Comparison of ENCODE assay signal across 13 cellular contexts in genomic region chr2:72982781-72983499, GRCh38.
A peak's percentile ranks its signal among the peaks of the same experiment; 100 is the strongest.
DNase-seq lines count a peak whose midpoint lies in the region; ATAC-seq, FAIRE-seq and TF ChIP-seq lines count a peak whose summit lies in the region.
"Had no signal": no experiment of that assay in that cellular context is flagged by ENCODE, and none has a peak within 500 bp of the region (broad histone marks: within the 10 kb centered on the region; RNA-seq: fewer than 3 reads in every experiment).

No MANE protein-coding gene starts in this region.

- H3K27ac Mint-ChIP-seq in activated CD4-positive, alpha-beta memory T cell treated with anti-CD3 and anti-CD28 coated beads for 36 hours: no peak overlapping the region

- H3K18ac ChIP-seq in neuronal stem cell (ENCODE audit: low read length): peak overlapping the region; percentile 69

- DNase-seq in right atrium auricular region (ENCODE audit: low spot score) (no peak), Right ventricle myocardium inferior (ENCODE audit: missing footprints) (no peak), endothelial cell of umbilical vein (ENCODE audit: low read depth, low spot score) (no peak), neuronal stem cell (ENCODE audit: low spot score) (no peak), stomach (no peak), NCI-H2107 treated with DMSO at 0.1 percent for 48 hours (lab: John Stamatoyannopoulos, UW; ENCODE audit: unreplicated experiment) (no peak)
- no peak for DNase-seq in activated T-cell treated with anti-CD3 and anti-CD28 coated beads, Interleukin-2, amount 50 U/mL, for 4 hours
- DNase-seq in activated CD4-positive, alpha-beta memory T cell treated with anti-CD3 and anti-CD28 coated beads for 36 hours: no peak
- DNase-seq: AML-193, NCI-H524 treated with DMSO at 0.1 percent for 48 hours had no signal

- TF ChIP-seq CTCF in right atrium auricular region (IDR thresholded peaks at IDR 0.05): no peak
- TF ChIP-seq CTCF in endothelial cell of umbilical vein (IDR thresholded peaks at IDR 0.05; ENCODE audit: extremely low read depth in 1 of 2, insufficient read depth in 1 of 2, low read depth in 1 of 2, low read length in 2 of 2): no peak
- TF ChIP-seq CTCF in stomach (IDR thresholded peaks at IDR 0.05): no peak

- no peak overlapping the region for H4K8ac ChIP-seq in neuronal stem cell (ENCODE audit: low read depth, low read length)

- CTCF ChIA-PET in endothelial cell of umbilical vein (lab: Charles Lee): interaction anchor here (1.2 to 2.3 kb wide), 5 partner anchors 9 to 229 kb away, joined by 4 to 13 read pairs (median 9); no protein-coding TSS in a partner anchor
- CTCF ChIA-PET in activated CD4-positive, alpha-beta memory T cell treated with anti-CD3 and anti-CD28 coated beads for 36 hours (lab: Charles Lee): interaction anchor here (1.1 to 1.5 kb wide), 2 partner anchors 9 to 11 kb away, joined by 5 to 7 read pairs; no protein-coding TSS in a partner anchor

- peak overlapping the region; percentile 82 for H2AK5ac ChIP-seq in neuronal stem cell (ENCODE audit: low read depth, low read length)

- no peaks in the 10 kb centered on the region for H4K20me1 ChIP-seq in endothelial cell of umbilical vein (replicated peaks; ENCODE audit: control insufficient read depth, extremely low read depth, insufficient read depth, low read length)

- no peaks in the 10 kb centered on the region for H3K27me3 Mint-ChIP-seq in activated T-cell treated with anti-CD3 and anti-CD28 coated beads, Interleukin-2, amount 50 U/mL, for 4 hours (ENCODE audit: low read depth)
- H3K27me3 Mint-ChIP-seq in activated CD4-positive, alpha-beta memory T cell treated with anti-CD3 and anti-CD28 coated beads for 36 hours: no peaks in the 10 kb centered on the region

- H4K91ac ChIP-seq in neuronal stem cell (ENCODE audit: low read depth, low read length, poor library complexity): peak overlapping the region; percentile 66

- peak overlapping the region; percentile 58 for H2BK5ac ChIP-seq in neuronal stem cell (ENCODE audit: low read length)

- peak overlapping the region; percentile 26 for H3K23ac ChIP-seq in neuronal stem cell (ENCODE audit: low read depth, low read length, poor library complexity)

- H3K4me1 ChIP-seq in right atrium auricular region (peaks cover 0 to 49% of the 10 kb centered on the region in 2 donors), endothelial cell of umbilical vein (ENCODE audit: control insufficient read depth, extremely low read depth, insufficient read depth, low read length) (peaks cover 5% of the 10 kb centered on the region), neuronal stem cell (ENCODE audit: control insufficient read depth in 2 of 2, insufficient read depth in 1 of 2, low read depth in 1 of 2, low read length in 2 of 2) (peaks cover 0 to 10% of the 10 kb centered on the region in 2 donors), stomach (peaks cover 20 to 43% (median 38%) of the 10 kb centered on the region in 4 donors)

- TF ChIP-seq POLR2A in endothelial cell of umbilical vein (IDR thresholded peaks at IDR 0.05; ENCODE audit: low read depth, low read length) (no peak), stomach (IDR thresholded peaks at IDR 0.05) (no peak)

- H3K4me1 Mint-ChIP-seq in activated T-cell treated with anti-CD3 and anti-CD28 coated beads, Interleukin-2, amount 50 U/mL, for 4 hours (ENCODE audit: low read depth): no peaks in the 10 kb centered on the region
- H3K4me1 Mint-ChIP-seq in activated CD4-positive, alpha-beta memory T cell treated with anti-CD3 and anti-CD28 coated beads for 36 hours (ENCODE audit: low read depth): no peaks in the 10 kb centered on the region

- no peaks in the 10 kb centered on the region for H3K36me3 Mint-ChIP-seq in activated T-cell treated with anti-CD3 and anti-CD28 coated beads, Interleukin-2, amount 50 U/mL, for 4 hours (ENCODE audit: insufficient read depth)
- no peaks in the 10 kb centered on the region for H3K36me3 Mint-ChIP-seq in activated CD4-positive, alpha-beta memory T cell treated with anti-CD3 and anti-CD28 coated beads for 36 hours

- peak overlapping the region; percentile 15 for H3K14ac ChIP-seq in neuronal stem cell (ENCODE audit: low read length)

- H3K4me3 Mint-ChIP-seq in activated T-cell treated with anti-CD3 and anti-CD28 coated beads, Interleukin-2, amount 50 U/mL, for 4 hours: no peak overlapping the region
- no peak overlapping the region for H3K4me3 Mint-ChIP-seq in activated CD4-positive, alpha-beta memory T cell treated with anti-CD3 and anti-CD28 coated beads for 36 hours

- TF ChIP-seq EP300 in stomach (IDR thresholded peaks at IDR 0.05): no peak

- no CpG with 5 or more reads among the region's 11 CpGs for WGBS in neuronal stem cell (ENCODE audit: extremely low coverage in 2 of 2, insufficient read length in 2 of 2, insufficient replicate concordance in 1 of 2), 2 donors
- 80 to 88% (median 83%) methylated on average over 11 of the region's 11 CpGs for WGBS in stomach, 5 donors

- BruUV-seq in endothelial cell of umbilical vein (replicated peaks; lab: Mats Ljungman, UMichigan): no TSS peak

- no peak overlapping the region for H2AFZ ChIP-seq in endothelial cell of umbilical vein (ENCODE audit: low read depth, low read length)
- no peak overlapping the region for H2AFZ ChIP-seq in neuronal stem cell (ENCODE audit: low read length)

- no peak overlapping the region for H3K4me3 ChIP-seq in right atrium auricular region
- H3K4me3 ChIP-seq in endothelial cell of umbilical vein (replicated peaks in 1 of 3; ENCODE audit: insufficient read depth in 1 of 3, low read depth in 1 of 3, low read length in 3 of 3): no peak overlapping the region
- no peak overlapping the region for H3K4me3 ChIP-seq in neuronal stem cell (ENCODE audit: low read length in 2 of 2)
- H3K4me3 ChIP-seq in stomach: no peak overlapping the region
- H3K4me3 ChIP-seq: MG63 had no signal

- H3K36me3 ChIP-seq in right atrium auricular region (no peaks in the 10 kb centered on the region), endothelial cell of umbilical vein (ENCODE audit: control insufficient read depth in 2 of 2, extremely low read depth in 1 of 2, insufficient read depth in 2 of 2, low read length in 2 of 2) (peaks cover 0 to 2% of the 10 kb centered on the region in 2 experiments), neuronal stem cell (replicated peaks in 1 of 2; ENCODE audit: control insufficient read depth in 2 of 2, insufficient read depth in 2 of 2, low read length in 2 of 2) (peaks cover 0 to 3% of the 10 kb centered on the region in 2 donors), stomach (peaks cover 4 to 23% (median 10%) of the 10 kb centered on the region in 4 donors)
- H3K36me3 ChIP-seq: MG63 had no signal

- dilution Hi-C loops in endothelial cell of umbilical vein (cut with MboI; ENCODE audit: extremely low pct_ligation_motif_present, low sequenced_read_pairs): no loop called here

- H3K27me3 ChIP-seq in right atrium auricular region: no peaks in the 10 kb centered on the region
- H3K27me3 ChIP-seq in endothelial cell of umbilical vein (ENCODE audit: control insufficient read depth in 2 of 2, insufficient read depth in 2 of 2, low read length in 2 of 2): no peaks in the 10 kb centered on the region
- no peaks in the 10 kb centered on the region for H3K27me3 ChIP-seq in neuronal stem cell (ENCODE audit: control insufficient read depth in 3 of 3, insufficient read depth in 3 of 3, low read depth in 1 of 3, low read length in 3 of 3)
- no peaks in the 10 kb centered on the region for H3K27me3 ChIP-seq in stomach
- H3K27me3 ChIP-seq: MG63 had no signal

- intact Hi-C loops in Right ventricle myocardium inferior (cut with DNase I) (loop anchor here (5.0 kb wide), 1 partner anchor 89 kb away; the partner anchor contains the start of gene SFXN5), endothelial cell of umbilical vein (cut with micrococcal nuclease) (no loop called here), stomach (cut with DNase I; ENCODE audit: low total_unique reads) (no loop called here)
- intact Hi-C loops in activated CD4-positive, alpha-beta memory T cell treated with anti-CD3 and anti-CD28 coated beads for 36 hours (cut with micrococcal nuclease): no loop called here

- H2BK120ac ChIP-seq in neuronal stem cell (ENCODE audit: low read depth, low read length): peak overlapping the region; percentile 55

- H3K4ac ChIP-seq in neuronal stem cell (ENCODE audit: low read length): peak overlapping the region; percentile 28

- POLR2A ChIA-PET in endothelial cell of umbilical vein (lab: Charles Lee): interaction anchor here (1.0 kb wide), 1 partner anchor 13 kb away, joined by 3 read pairs; no protein-coding TSS in a partner anchor
- POLR2A ChIA-PET in activated CD4-positive, alpha-beta memory T cell treated with anti-CD3 and anti-CD28 coated beads for 36 hours (lab: Charles Lee): no interaction called here

- H3K27ac ChIP-seq in right atrium auricular region (peak overlapping the region; percentile 75 to 96), endothelial cell of umbilical vein (ENCODE audit: insufficient read depth, low read depth, low read length) (no peak overlapping the region), neuronal stem cell (replicated peaks; ENCODE audit: low read length) (no peak overlapping the region), stomach (peak overlapping the region in 4 of 5 donors; percentile 23 to 72 (median 66))

- peak overlapping the region; percentile 85 for H2BK12ac ChIP-seq in neuronal stem cell (ENCODE audit: low read length)

- no peak for ATAC-seq in Right ventricle myocardium inferior
- ATAC-seq in activated T-cell treated with anti-CD3 and anti-CD28 coated beads, Interleukin-2, amount 50 U/mL, for 4 hours: no peak

- H3K9ac ChIP-seq in endothelial cell of umbilical vein (replicated peaks; ENCODE audit: extremely low read depth, insufficient read depth, low read length) (no peak overlapping the region), neuronal stem cell (ENCODE audit: low read depth, low read length, poor library complexity) (peak overlapping the region; percentile 63)

- peak overlapping the region; percentile 83 for H2BK15ac ChIP-seq in neuronal stem cell (ENCODE audit: low read length)

- H3K79me1 ChIP-seq in neuronal stem cell (ENCODE audit: low read depth, low read length): no peaks in the 10 kb centered on the region

- H3K4me2 ChIP-seq in endothelial cell of umbilical vein (ENCODE audit: insufficient read depth, low read length) (no peak overlapping the region), neuronal stem cell (ENCODE audit: insufficient read depth, low read length, poor library complexity, severe bottlenecking) (no peak overlapping the region)

- H3K79me2 ChIP-seq in endothelial cell of umbilical vein (ENCODE audit: control insufficient read depth, insufficient read depth, low read length): no peaks in the 10 kb centered on the region

- H3K9me1 ChIP-seq in endothelial cell of umbilical vein (replicated peaks; ENCODE audit: control insufficient read depth, extremely low read depth, insufficient read depth, low read length): no peaks in the 10 kb centered on the region

- FAIRE-seq in endothelial cell of umbilical vein (lab: Jason Lieb, UNC): peak; percentile 48
- FAIRE-seq: GM12892, H1 had no signal

- H3K9me3 ChIP-seq in right atrium auricular region (no peaks in the 10 kb centered on the region), endothelial cell of umbilical vein (replicated peaks; ENCODE audit: control insufficient read depth, insufficient read depth, low read length) (no peaks in the 10 kb centered on the region), neuronal stem cell (replicated peaks in 1 of 2; ENCODE audit: control insufficient read depth in 2 of 2, insufficient read depth in 1 of 2, low read depth in 1 of 2, low read length in 2 of 2) (no peaks in the 10 kb centered on the region), stomach (no peaks in the 10 kb centered on the region)
- H3K9me3 ChIP-seq: MG63 had no signal

- no peaks in the 10 kb centered on the region for H3K9me3 Mint-ChIP-seq in activated T-cell treated with anti-CD3 and anti-CD28 coated beads, Interleukin-2, amount 50 U/mL, for 4 hours
- H3K9me3 Mint-ChIP-seq in activated CD4-positive, alpha-beta memory T cell treated with anti-CD3 and anti-CD28 coated beads for 36 hours: no peaks in the 10 kb centered on the region

Comparison
In these comparisons a context has a peak if more than half of its experiments do, and no peak if none do; other contexts are left out.
1. H3K27ac ChIP-seq: peak in right atrium auricular region (2 of 2) and stomach (4 of 5); none in endothelial cell of umbilical vein (single experiment) and neuronal stem cell (single experiment).